ENCODE assay signal across 7 cellular contexts in the genomic region with DNA sequence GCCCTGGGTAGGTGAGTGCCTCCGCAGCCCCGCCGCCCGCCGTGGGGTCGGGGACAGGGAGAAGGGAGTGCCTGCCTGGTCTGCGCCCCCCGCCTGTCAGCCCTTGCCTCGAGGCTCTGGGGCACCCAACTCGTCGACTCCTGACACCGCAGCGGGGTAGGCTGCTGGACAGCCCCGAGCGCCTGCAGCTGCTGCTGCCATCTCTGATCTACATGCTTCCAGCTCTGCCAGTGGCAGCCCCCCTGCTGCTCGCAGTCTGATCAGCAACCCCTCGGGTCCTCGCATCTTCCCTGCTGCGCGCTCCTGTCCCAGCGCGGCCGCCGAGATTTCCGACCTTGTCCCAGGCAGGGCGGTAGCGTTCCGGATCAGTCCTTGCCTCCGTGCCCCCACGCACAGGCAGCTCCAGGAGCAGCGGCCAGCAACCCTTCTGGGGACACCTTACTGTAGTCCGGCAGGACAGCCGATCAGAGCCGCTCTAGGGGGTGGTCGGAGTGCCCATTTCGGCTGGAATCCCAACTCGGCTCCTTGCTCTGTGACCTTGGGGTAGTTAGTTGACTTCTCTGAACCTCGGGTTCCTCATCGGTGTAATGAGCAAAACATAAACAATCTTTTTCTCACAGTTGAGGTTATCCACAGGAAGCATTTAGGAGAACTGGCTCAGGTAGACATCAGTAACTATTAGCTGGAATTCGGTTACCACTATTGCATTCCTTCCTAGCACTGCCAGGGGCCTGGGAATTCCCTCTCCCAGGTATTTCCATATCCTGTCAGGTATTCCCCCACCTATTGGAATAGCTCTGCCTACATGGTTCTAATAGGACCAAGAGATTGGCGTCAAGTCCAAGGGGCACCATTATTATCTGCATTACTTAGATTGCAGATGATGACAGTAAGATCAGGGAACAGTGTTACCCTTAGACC. TPM values are rescaled to one million over a fixed set of nuclear protein-coding genes. Genes with fewer than 3 reads are reported as not detected.
DNase-seq lines count a peak whose midpoint lies in the region; ATAC-seq and TF ChIP-seq lines count a peak whose summit lies in the region.
"Had no signal": no experiment of that assay in that cellular context is flagged by ENCODE, and none has a peak within 500 bp of the region (broad histone marks: within the 10 kb centered on the region; RNA-seq: fewer than 3 reads in every experiment).

No MANE protein-coding gene starts in this region.

- no peaks in the 10 kb centered on the region for H3K9me3 ChIP-seq in esophagus muscularis mucosa

- no peaks in the 10 kb centered on the region for H3K36me3 ChIP-seq in esophagus muscularis mucosa

- intact Hi-C loops in esophagus muscularis mucosa (cut with DNase I), result no loop called here
- intact Hi-C loops in sciatic nerve (cut with DNase I), result no loop called here

- TF ChIP-seq POLR2A in esophagus muscularis mucosa (IDR thresholded peaks at IDR 0.05; ENCODE audit: low read depth), result no peak

- H3K4me1 ChIP-seq in esophagus muscularis mucosa, result peaks cover 12 to 21% (median 18%) of the 10 kb centered on the region in 4 donors

- peak; percentile 7 for ATAC-seq in sciatic nerve

- TF ChIP-seq EP300 in esophagus muscularis mucosa (IDR thresholded peaks at IDR 0.05), result no peak

- WGBS in esophagus muscularis mucosa, result 42% methylated on average over 23 of the region's 41 CpGs

- H3K27me3 ChIP-seq in esophagus muscularis mucosa, result peaks cover 3 to 98% (median 47%) of the 10 kb centered on the region in 4 donors

- no peak for TF ChIP-seq CTCF in esophagus muscularis mucosa (IDR thresholded peaks at IDR 0.05)

- no peak overlapping the region for H3K27ac ChIP-seq in esophagus muscularis mucosa (replicated peaks in 1 of 4)

- peak overlapping the region; percentile 44 to 53 (median 50) for H3K4me3 ChIP-seq in esophagus muscularis mucosa

- DNase-seq in NCI-H69 (lab: John Stamatoyannopoulos, UW) (peak; percentile 49), esophagus muscularis mucosa (ENCODE audit: extremely low spot score) (no peak), sciatic nerve (ENCODE audit: low spot score) (no peak), dermis blood vessel endothelial cell (no peak), NCI-H187 treated with DMSO at 0.1 percent for 48 hours (lab: John Stamatoyannopoulos, UW) (no peak), NCI-H510A (lab: John Stamatoyannopoulos, UW) (no peak)
- DNase-seq: RPMI8226 had no signal

RNA-seq across cellular contexts. Expression of gene BCAN, which starts 0.6 kb away (rescaled TPM):
- total RNA-seq in esophagus muscularis mucosa, result 1 to 10 TPM in 1 of 4 donors, under 1 TPM in 2, not detected in 1; 0.45 to 1.0 (median 0.99) TPM
- 0.27 TPM for total RNA-seq in sciatic nerve
- not detected in 2 replicates for total RNA-seq in dermis blood vessel endothelial cell

RNA-seq across cellular contexts. Expression of gene HAPLN2, which starts 23.3 kb away (rescaled TPM):
- total RNA-seq in esophagus muscularis mucosa, result 1 to 10 TPM in 3 of 4 donors, under 1 TPM in 1; 0.83 to 5.1 (median 2.2) TPM
- total RNA-seq in sciatic nerve, result 5.5 TPM
- not detected in 2 replicates for total RNA-seq in dermis blood vessel endothelial cell

RNA-seq across cellular contexts. Expression of gene NES, which starts 34.7 kb away (rescaled TPM):
- total RNA-seq in esophagus muscularis mucosa (10 to 100 TPM; 16.6 to 37.4 (median 32.5) TPM), sciatic nerve (126 TPM), dermis blood vessel endothelial cell (65.6 and 78.8 TPM in 2 replicates)

RNA-seq across cellular contexts. Expression of gene GPATCH4, which starts 41.2 kb away (rescaled TPM):
- 10 to 100 TPM; 22.6 to 32.8 (median 26.4) TPM for total RNA-seq in esophagus muscularis mucosa
- total RNA-seq in sciatic nerve, result 19.7 TPM
- 16.7 and 28.2 TPM in 2 replicates for total RNA-seq in dermis blood vessel endothelial cell

RNA-seq across cellular contexts. Expression of gene NAXE, which starts 50.9 kb away (rescaled TPM):
- total RNA-seq in esophagus muscularis mucosa (10 to 100 TPM; 73.5 to 98.0 (median 85.2) TPM), sciatic nerve (47.3 TPM), dermis blood vessel endothelial cell (77.6 and 95.1 TPM in 2 replicates)
